In genomic region chr10:60541461-60541860, GRCh38 we compare ENCODE assay signal across 11 cellular contexts.
"Had no signal": no experiment of that assay in that cellular context is flagged by ENCODE, and none has a peak within 500 bp of the region (broad histone marks: within the 10 kb centered on the region; RNA-seq: fewer than 3 reads in every experiment).

No MANE protein-coding gene starts in this region.

- H3K36me3 ChIP-seq: brain microvascular endothelial cell, gastroesophageal sphincter, right lobe of liver had no signal

- H3K27ac ChIP-seq: brain microvascular endothelial cell, right lobe of liver, testis had no signal

- H3K27me3 ChIP-seq: brain microvascular endothelial cell, gastroesophageal sphincter, right lobe of liver, testis had no signal

- H3K9me3 ChIP-seq: gastroesophageal sphincter, right lobe of liver, testis had no signal

- H3K4me3 ChIP-seq: gastroesophageal sphincter, right lobe of liver, testis had no signal

- ATAC-seq: gastroesophageal sphincter, right lobe of liver, T-cell had no signal

- DNase-seq: activated naive CD4-positive, alpha-beta T cell; activated naive CD8-positive, alpha-beta T cell treated with anti-CD3 and anti-CD28 coated beads, Interleukin-2, amount 10 ng/mL, durations not matched to agents 7 days and 5 days; brain microvascular endothelial cell; endodermal cell; islet precursor cell; occipital lobe; right lobe of liver; T-cell; T-helper 9 cell; testis had no signal

- H3K4me1 ChIP-seq: right lobe of liver, testis had no signal
